12 cellular contexts compared by ENCODE assay signal in genomic region chr3:183275418-183275817, GRCh38. TPM values are rescaled to one million over a fixed set of nuclear protein-coding genes. Genes with fewer than 3 reads are reported as not detected.
A peak's percentile ranks its signal among the peaks of the same experiment; 100 is the strongest.
DNase-seq lines count a peak whose midpoint lies in the region; TF ChIP-seq lines count a peak whose summit lies in the region.
"Had no signal": no experiment of that assay in that cellular context is flagged by ENCODE, and none has a peak within 500 bp of the region (broad histone marks: within the 10 kb centered on the region; RNA-seq: fewer than 3 reads in every experiment).

No MANE protein-coding gene starts in this region.

- no peak overlapping the region for H3K27ac ChIP-seq in ascending aorta
- H3K27ac ChIP-seq: Peyer's patch had no signal

- H3K9me3 ChIP-seq in ascending aorta: no peaks in the 10 kb centered on the region
- H3K9me3 ChIP-seq: Peyer's patch had no signal

- H3K4me3 ChIP-seq in NB4 (ENCODE audit: low read depth, low read length) (no peak overlapping the region), ascending aorta (no peak overlapping the region)
- H3K4me3 ChIP-seq: Peyer's patch had no signal

- H3K9me3 Mint-ChIP-seq in HFFc6: no peaks in the 10 kb centered on the region
- H3K9me3 Mint-ChIP-seq: immature natural killer cell had no signal

- no peak overlapping the region for H3K4me3 Mint-ChIP-seq in HFFc6
- H3K4me3 Mint-ChIP-seq: immature natural killer cell had no signal

- TF ChIP-seq POLR2A in NB4 (IDR thresholded peaks at IDR 0.05; ENCODE audit: extremely low read depth, insufficient read length): no peak

- H3K27me3 Mint-ChIP-seq in HFFc6 (ENCODE audit: insufficient read depth): peaks cover 18% of the 10 kb centered on the region

- H3K36me3 ChIP-seq in ascending aorta: no peaks in the 10 kb centered on the region

- TF ChIP-seq CTCF in NB4 (IDR thresholded peaks at IDR 0.05; ENCODE audit: low read depth, low read length): no peak
- no peak for TF ChIP-seq CTCF in ascending aorta (IDR thresholded peaks at IDR 0.05)
- no peak for TF ChIP-seq CTCF in HFFc6 (IDR thresholded peaks at IDR 0.05)

- DNase-seq in ELR (ENCODE audit: low read depth): peak; percentile 70
- peak; percentile 69 for DNase-seq in NB4 (ENCODE audit: low read depth)
- peak; percentile 76 for DNase-seq in brain pericyte (ENCODE audit: low read depth, low spot score)
- DNase-seq in myocyte (ENCODE audit: low read depth): peak; percentile 80
- DNase-seq in ascending aorta (ENCODE audit: low spot score in 2 of 2): no peak
- DNase-seq in activated T-cell treated with anti-CD3 and anti-CD28 coated beads for 4 hours: no peak
- DNase-seq in GM03348 (ENCODE audit: low spot score): no peak
- no peak for DNase-seq in HFFc6
- DNase-seq: activated effector memory CD4-positive, alpha-beta T cell treated with Interleukin-2 at 50 U/mL for 16 hours; immature natural killer cell; Peyer's patch; stimulated activated CD4-positive, alpha-beta T cell treated with anti-CD3 and anti-CD28 coated beads, Interleukin-1b, Interleukin-23, amount 100 ng/mL, for 48 hours had no signal

- no peak overlapping the region for H3K27ac Mint-ChIP-seq in HFFc6
- H3K27ac Mint-ChIP-seq: immature natural killer cell had no signal

- peaks cover 9% of the 10 kb centered on the region; the same call in 1 of the 2 replicates for H3K4me1 Mint-ChIP-seq in HFFc6 (ENCODE audit: low read depth)
- H3K4me1 Mint-ChIP-seq: immature natural killer cell had no signal

- H3K4me1 ChIP-seq in ascending aorta: no peaks in the 10 kb centered on the region

- H3K36me3 Mint-ChIP-seq in HFFc6 (ENCODE audit: low read depth): no peaks in the 10 kb centered on the region
- H3K36me3 Mint-ChIP-seq: immature natural killer cell had no signal

- no peaks in the 10 kb centered on the region for H3K27me3 ChIP-seq in ascending aorta
- H3K27me3 ChIP-seq: Peyer's patch had no signal

- intact Hi-C loops in ascending aorta (cut with DNase I): no loop called here

RNA-seq across cellular contexts. Expression of gene B3GNT5, which starts 22.4 kb away (rescaled TPM):
- total RNA-seq in myocyte (8.3 and 11.2 TPM in 2 replicates), ascending aorta (0.11 TPM)
- 2.6 TPM for polyA plus RNA-seq in myocyte (2012)
- not detected for total RNA-seq in HFFc6 (2021; fragmentation: NEBNext Ultra II Directional; extraction: Animal tissue kit (Norgen Biotek cat#: 25700))

Comparison
In these comparisons a context has a peak if more than half of its experiments do, and no peak if none do; other contexts are left out.
1. DNase-seq: peak in ELR (single experiment), NB4 (single experiment), brain pericyte (single experiment) and myocyte (single experiment); none in ascending aorta (0 of 2), activated T-cell treated with anti-CD3 and anti-CD28 coated beads for 4 hours (single experiment), GM03348 (single experiment) and HFFc6 (single experiment).